In genomic region chr5:135998889-135999288, GRCh38 we compare ENCODE assay signal across 2 cellular contexts.
TF ChIP-seq lines count a peak whose summit lies in the region.

No MANE protein-coding gene starts in this region.

TF ChIP-seq in IMR-90, 13 proteins besides CTCF, POLR2A, EP300 and RAD21 (continued from another document):
- TF ChIP-seq NFE2L2 (IDR thresholded peaks at IDR 0.05; ENCODE audit: low read depth, low read length) (no peak), RFX5 (IDR thresholded peaks at IDR 0.05; ENCODE audit: low read depth, low read length) (no peak), MAZ (IDR thresholded peaks at IDR 0.05; ENCODE audit: borderline replicate concordance, low read depth, low read length) (no peak), BHLHE40 (IDR thresholded peaks at IDR 0.05; ENCODE audit: low read depth, low read length) (no peak), USF2 (IDR thresholded peaks at IDR 0.05; ENCODE audit: low read depth, low read length) (no peak), RCOR1 (IDR thresholded peaks at IDR 0.05; ENCODE audit: insufficient replicate concordance, low read length) (no peak), MXI1 (IDR thresholded peaks at IDR 0.05; ENCODE audit: borderline replicate concordance, low read depth, low read length) (no peak)
- TF ChIP-seq, protein P1, sequence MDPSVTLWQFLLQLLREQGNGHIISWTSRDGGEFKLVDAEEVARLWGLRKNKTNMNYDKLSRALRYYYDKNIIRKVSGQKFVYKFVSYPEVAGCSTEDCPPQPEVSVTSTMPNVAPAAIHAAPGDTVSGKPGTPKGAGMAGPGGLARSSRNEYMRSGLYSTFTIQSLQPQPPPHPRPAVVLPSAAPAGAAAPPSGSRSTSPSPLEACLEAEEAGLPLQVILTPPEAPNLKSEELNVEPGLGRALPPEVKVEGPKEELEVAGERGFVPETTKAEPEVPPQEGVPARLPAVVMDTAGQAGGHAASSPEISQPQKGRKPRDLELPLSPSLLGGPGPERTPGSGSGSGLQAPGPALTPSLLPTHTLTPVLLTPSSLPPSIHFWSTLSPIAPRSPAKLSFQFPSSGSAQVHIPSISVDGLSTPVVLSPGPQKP (IDR thresholded peaks at IDR 0.05; ENCODE audit: borderline replicate concordance, low read depth, low read length) = no peak
TF ChIP-seq in IMR-90: peak in this region for 0.

TF ChIP-seq in HEK293T, 16 proteins besides CTCF, POLR2A, EP300 and RAD21 (continued from another document):
- TF ChIP-seq NFRKB (IDR thresholded peaks at IDR 0.05) (no peak), ARNT (IDR thresholded peaks at IDR 0.05) (no peak), TARDBP (IDR thresholded peaks at IDR 0.05) (no peak), ZNF384 (IDR thresholded peaks at IDR 0.05) (no peak), CTBP1 (IDR thresholded peaks at IDR 0.05; ENCODE audit: borderline replicate concordance) (no peak), SP1 (IDR thresholded peaks at IDR 0.05) (no peak), ELF4 (IDR thresholded peaks at IDR 0.05) (no peak), SUZ12 (IDR thresholded peaks at IDR 0.05) (no peak), BHLHE40 (IDR thresholded peaks at IDR 0.05; ENCODE audit: borderline replicate concordance) (no peak)
- TF ChIP-seq, protein P2, sequence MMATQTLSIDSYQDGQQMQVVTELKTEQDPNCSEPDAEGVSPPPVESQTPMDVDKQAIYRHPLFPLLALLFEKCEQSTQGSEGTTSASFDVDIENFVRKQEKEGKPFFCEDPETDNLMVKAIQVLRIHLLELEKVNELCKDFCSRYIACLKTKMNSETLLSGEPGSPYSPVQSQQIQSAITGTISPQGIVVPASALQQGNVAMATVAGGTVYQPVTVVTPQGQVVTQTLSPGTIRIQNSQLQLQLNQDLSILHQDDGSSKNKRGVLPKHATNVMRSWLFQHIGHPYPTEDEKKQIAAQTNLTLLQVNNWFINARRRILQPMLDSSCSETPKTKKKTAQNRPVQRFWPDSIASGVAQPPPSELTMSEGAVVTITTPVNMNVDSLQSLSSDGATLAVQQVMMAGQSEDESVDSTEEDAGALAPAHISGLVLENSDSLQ (IDR thresholded peaks at IDR 0.05) = no peak
